1 cellular context compared by ENCODE assay signal in the genomic region with DNA sequence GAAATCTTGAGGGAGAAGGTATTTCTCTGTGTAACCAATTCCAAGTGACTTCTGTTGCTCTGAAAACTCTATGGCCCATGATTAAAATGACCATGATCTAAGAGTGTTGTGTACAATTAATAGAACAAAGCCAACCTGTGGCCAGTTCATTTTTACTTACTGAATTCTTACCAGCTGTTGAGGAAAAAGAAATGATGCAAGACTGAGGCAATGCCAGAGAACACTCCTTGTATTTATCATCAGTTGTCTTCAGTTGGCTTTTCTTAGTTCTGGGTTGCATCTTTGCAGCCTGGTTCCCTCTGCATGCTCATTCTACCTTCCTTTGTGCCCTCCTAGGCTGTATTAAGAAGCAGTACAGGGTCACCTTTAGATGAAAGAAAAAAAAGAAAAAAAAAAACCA.
TF ChIP-seq lines count a peak whose summit lies in the region.

No MANE protein-coding gene starts in this region.

TF ChIP-seq in IMR-90, 13 proteins besides CTCF, POLR2A, EP300 and RAD21:
- TF ChIP-seq CEBPB (IDR thresholded peaks at IDR 0.05; ENCODE audit: low read depth, low read length): peak; percentile 93
- no peak for TF ChIP-seq MXI1 (IDR thresholded peaks at IDR 0.05; ENCODE audit: borderline replicate concordance, low read depth, low read length)
